In the genomic region with DNA sequence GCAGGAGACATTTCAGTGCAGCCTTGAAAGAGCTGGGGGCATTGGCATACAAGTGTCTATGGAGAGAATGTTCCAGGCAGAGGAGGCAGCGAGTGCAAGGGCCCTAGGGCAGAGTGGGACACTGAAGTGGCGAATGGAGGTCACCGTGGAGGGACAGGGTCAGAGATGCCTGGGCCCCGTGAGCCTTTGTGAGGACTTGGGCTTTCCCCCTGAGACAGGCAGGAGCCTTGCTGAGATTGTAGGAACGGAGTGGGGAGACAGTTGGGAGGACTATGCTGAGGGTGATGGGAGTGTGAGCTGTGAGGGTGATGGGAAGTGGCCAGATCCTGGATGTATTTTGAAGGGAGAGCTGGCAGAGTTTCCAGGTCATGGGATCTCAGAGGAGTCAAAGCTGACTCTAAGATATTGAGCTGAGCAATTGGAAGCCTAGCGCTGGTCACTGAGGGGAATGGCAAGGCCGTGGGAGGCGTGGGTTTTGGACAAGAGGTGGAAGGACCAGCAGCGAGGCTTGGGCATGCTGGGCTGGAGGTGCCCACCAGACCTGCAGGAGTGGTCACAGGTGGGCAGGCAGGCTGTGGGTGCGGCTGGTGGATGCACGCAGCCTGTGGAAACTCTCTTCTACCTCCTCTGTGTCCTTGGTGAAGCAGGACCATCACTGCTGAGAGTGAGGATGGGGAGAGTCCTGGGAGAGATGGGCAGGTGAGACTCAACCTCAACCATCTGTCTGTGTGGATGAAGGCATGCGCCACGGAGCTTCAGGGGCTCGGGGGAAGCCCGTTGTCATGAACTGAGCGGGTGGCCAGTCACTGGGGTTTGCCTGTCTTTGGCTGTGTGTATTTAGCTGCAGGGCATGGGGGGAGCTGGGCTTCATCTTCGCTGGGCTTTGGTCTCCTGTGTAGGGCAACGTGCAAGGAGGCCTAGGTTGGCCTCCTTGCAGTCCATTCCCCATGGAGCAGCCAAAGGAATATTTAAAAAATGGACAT, we compare ENCODE assay signal across 24 cellular contexts.
"Had no signal": no experiment of that assay in that cellular context is flagged by ENCODE, and none has a peak within 500 bp of the region (broad histone marks: within the 10 kb centered on the region; RNA-seq: fewer than 3 reads in every experiment).

No MANE protein-coding gene starts in this region.

- DNase-seq: activated CD4-positive, alpha-beta T cell treated with anti-CD3 and anti-CD28 coated beads for 4 hours; activated gamma-delta T cell; activated naive CD4-positive, alpha-beta T cell treated with anti-CD3 and anti-CD28 coated beads for 36 hours; activated naive CD8-positive, alpha-beta T cell treated with anti-CD3 and anti-CD28 coated beads, Interleukin-2, amount 10 ng/mL, durations not matched to agents 7 days and 5 days; activated T-cell treated with anti-CD3 and anti-CD28 coated beads for 4 hours; activated T-cell treated with anti-CD3 and anti-CD28 coated beads, Interleukin-2, amount 50 U/mL, for 48 hours; anterior cingulate cortex; caudate nucleus; Kasumi-1; KBM-7; NCI-H1048; NCI-H146; NCI-H187 treated with DMSO at 0.1 percent for 48 hours; NCI-H2081 treated with DMSO at 0.1 percent for 48 hours; NCI-H226; NCI-H526; NCI-H774; SHP77 treated with DMSO at 0.1 percent for 48 hours had no signal

- H3K36me3 Mint-ChIP-seq: activated naive CD8-positive, alpha-beta T cell treated with anti-CD3 and anti-CD28 coated beads, Interleukin-2, amount 10 ng/mL, durations not matched to agents 7 days and 5 days had no signal

- H3K27ac Mint-ChIP-seq: activated naive CD4-positive, alpha-beta T cell treated with anti-CD3 and anti-CD28 coated beads for 36 hours; activated naive CD8-positive, alpha-beta T cell treated with anti-CD3 and anti-CD28 coated beads, Interleukin-2, amount 10 ng/mL, durations not matched to agents 7 days and 5 days; activated T-helper 17 cell treated with anti-CD3 and anti-CD28 coated beads, Interleukin-2, amount 50 U/mL, for 72 hours; T-helper 1 cell treated with Interleukin-12 subunit alpha and Interleukin-12 subunit beta and Interleukin-4 antibody, amounts not matched to agents 30 μg/mL and 1 μg/mL, for 36 hours had no signal

- H3K4me1 Mint-ChIP-seq: activated naive CD8-positive, alpha-beta T cell treated with anti-CD3 and anti-CD28 coated beads, Interleukin-2, amount 10 ng/mL, durations not matched to agents 7 days and 5 days; activated T-helper 17 cell treated with anti-CD3 and anti-CD28 coated beads, Interleukin-2, amount 50 U/mL, for 72 hours had no signal

- H3K4me1 ChIP-seq: adrenal gland had no signal

- H3K4me3 Mint-ChIP-seq: activated naive CD4-positive, alpha-beta T cell treated with anti-CD3 and anti-CD28 coated beads for 36 hours; activated naive CD8-positive, alpha-beta T cell treated with anti-CD3 and anti-CD28 coated beads, Interleukin-2, amount 10 ng/mL, durations not matched to agents 7 days and 5 days; activated T-helper 17 cell treated with anti-CD3 and anti-CD28 coated beads, Interleukin-2, amount 50 U/mL, for 72 hours; T-helper 1 cell treated with Interleukin-12 subunit alpha and Interleukin-12 subunit beta and Interleukin-4 antibody, amounts not matched to agents 30 μg/mL and 1 μg/mL, for 36 hours had no signal

- H3K9me3 Mint-ChIP-seq: activated naive CD4-positive, alpha-beta T cell treated with anti-CD3 and anti-CD28 coated beads for 36 hours; activated naive CD8-positive, alpha-beta T cell treated with anti-CD3 and anti-CD28 coated beads, Interleukin-2, amount 10 ng/mL, durations not matched to agents 7 days and 5 days; activated T-helper 17 cell treated with anti-CD3 and anti-CD28 coated beads, Interleukin-2, amount 50 U/mL, for 72 hours; T-helper 1 cell treated with Interleukin-12 subunit alpha and Interleukin-12 subunit beta and Interleukin-4 antibody, amounts not matched to agents 30 μg/mL and 1 μg/mL, for 36 hours had no signal

- H3K27ac ChIP-seq: adrenal gland, RWPE1 had no signal

- H3K36me3 ChIP-seq: adrenal gland had no signal

- H3K4me3 ChIP-seq: adrenal gland had no signal

- H3K27me3 ChIP-seq: adrenal gland had no signal

- ATAC-seq: activated CD4-positive, CD25-positive, alpha-beta regulatory T cell treated with anti-CD3 and anti-CD28 coated beads, Interleukin-2, amount 50 U/mL, for 24 hours; activated T-helper 17 cell treated with anti-CD3 and anti-CD28 coated beads, Interleukin-2, amount 50 U/mL, for 72 hours; Panc1 had no signal

- H3K9me3 ChIP-seq: adrenal gland had no signal
